In genomic region chr18:46264255-46264654, GRCh38 we compare ENCODE assay signal across 9 cellular contexts.
DNase-seq lines count a peak whose midpoint lies in the region; ATAC-seq and TF ChIP-seq lines count a peak whose summit lies in the region.
"Had no signal": no experiment of that assay in that cellular context is flagged by ENCODE, and none has a peak within 500 bp of the region (broad histone marks: within the 10 kb centered on the region; RNA-seq: fewer than 3 reads in every experiment).

No MANE protein-coding gene starts in this region.

- H3K27me3 Mint-ChIP-seq in activated CD8-positive, alpha-beta memory T cell treated with anti-CD3 and anti-CD28 coated beads, Interleukin-2, amount 10 ng/mL, durations not matched to agents 7 days and 5 days = no peaks in the 10 kb centered on the region
- no peaks in the 10 kb centered on the region for H3K27me3 Mint-ChIP-seq in stimulated activated naive CD8-positive, alpha-beta T cell treated with anti-CD3 and anti-CD28 coated beads, Interleukin-15, Interleukin-2, amounts not matched to agents 100 ng/mL and 50 ng/mL, for 24 hours

- peak; percentile 59 for ATAC-seq in activated CD8-positive, alpha-beta memory T cell treated with anti-CD3 and anti-CD28 coated beads, Interleukin-2, amount 10 ng/mL, durations not matched to agents 7 days and 5 days
- no peak for ATAC-seq in GM21390 (IDR thresholded peaks at IDR 0.05; ENCODE audit: unreplicated experiment)

- peaks cover 52% of the 10 kb centered on the region for H3K4me1 Mint-ChIP-seq in activated CD8-positive, alpha-beta memory T cell treated with anti-CD3 and anti-CD28 coated beads, Interleukin-2, amount 10 ng/mL, durations not matched to agents 7 days and 5 days
- peaks cover 86% of the 10 kb centered on the region for H3K4me1 Mint-ChIP-seq in stimulated activated naive CD8-positive, alpha-beta T cell treated with anti-CD3 and anti-CD28 coated beads, Interleukin-15, Interleukin-2, amounts not matched to agents 100 ng/mL and 50 ng/mL, for 24 hours (ENCODE audit: low read depth)

- no peak for DNase-seq in activated CD8-positive, alpha-beta memory T cell treated with anti-CD3 and anti-CD28 coated beads, Interleukin-2, amount 10 ng/mL, durations not matched to agents 7 days and 5 days
- no peak for DNase-seq in activated CD8-positive, alpha-beta memory T cell treated with anti-CD3 and anti-CD28 coated beads, Interleukin-2, amount 50 U/mL, for 4 hours
- DNase-seq in OCI-M1 (lab: John Stamatoyannopoulos, UW) (peak; percentile 34), fibroblast of villous mesenchyme (ENCODE audit: low read depth) (peak; percentile 68), SK-N-DZ (ENCODE audit: low spot score) (no peak), NCI-H187 (lab: John Stamatoyannopoulos, UW) (no peak)

- TF ChIP-seq CTCF in fibroblast of villous mesenchyme (IDR thresholded peaks at IDR 0.05; ENCODE audit: insufficient read depth, low read depth, low read length) = no peak

- no peaks in the 10 kb centered on the region for H3K9me3 Mint-ChIP-seq in activated CD8-positive, alpha-beta memory T cell treated with anti-CD3 and anti-CD28 coated beads, Interleukin-2, amount 10 ng/mL, durations not matched to agents 7 days and 5 days (ENCODE audit: low read depth)
- no peaks in the 10 kb centered on the region for H3K9me3 Mint-ChIP-seq in stimulated activated naive CD8-positive, alpha-beta T cell treated with anti-CD3 and anti-CD28 coated beads, Interleukin-15, Interleukin-2, amounts not matched to agents 100 ng/mL and 50 ng/mL, for 24 hours

- H3K36me3 Mint-ChIP-seq in activated CD8-positive, alpha-beta memory T cell treated with anti-CD3 and anti-CD28 coated beads, Interleukin-2, amount 10 ng/mL, durations not matched to agents 7 days and 5 days = peaks cover 46% of the 10 kb centered on the region
- H3K36me3 Mint-ChIP-seq in stimulated activated naive CD8-positive, alpha-beta T cell treated with anti-CD3 and anti-CD28 coated beads, Interleukin-15, Interleukin-2, amounts not matched to agents 100 ng/mL and 50 ng/mL, for 24 hours (ENCODE audit: low read depth) = peaks cover 87% of the 10 kb centered on the region

- H3K27ac Mint-ChIP-seq in activated CD8-positive, alpha-beta memory T cell treated with anti-CD3 and anti-CD28 coated beads, Interleukin-2, amount 10 ng/mL, durations not matched to agents 7 days and 5 days = peak overlapping the region; percentile 9
- H3K27ac Mint-ChIP-seq in stimulated activated naive CD8-positive, alpha-beta T cell treated with anti-CD3 and anti-CD28 coated beads, Interleukin-15, Interleukin-2, amounts not matched to agents 100 ng/mL and 50 ng/mL, for 24 hours = peak overlapping the region; percentile 91

- H3K4me3 Mint-ChIP-seq in activated CD8-positive, alpha-beta memory T cell treated with anti-CD3 and anti-CD28 coated beads, Interleukin-2, amount 10 ng/mL, durations not matched to agents 7 days and 5 days = no peak overlapping the region
- H3K4me3 Mint-ChIP-seq in stimulated activated naive CD8-positive, alpha-beta T cell treated with anti-CD3 and anti-CD28 coated beads, Interleukin-15, Interleukin-2, amounts not matched to agents 100 ng/mL and 50 ng/mL, for 24 hours = no peak overlapping the region

- CTCF ChIA-PET in activated CD8-positive, alpha-beta memory T cell treated with anti-CD3 and anti-CD28 coated beads, Interleukin-2, amount 10 ng/mL, durations not matched to agents 7 days and 5 days (lab: Charles Lee) = no interaction called here

- H3K4me3 ChIP-seq in fibroblast of villous mesenchyme (ENCODE audit: low read depth, low read length) = no peak overlapping the region
- H3K4me3 ChIP-seq: BLaER1 had no signal

Comparison
In these comparisons a context has a peak if more than half of its experiments do, and no peak if none do; other contexts are left out.
1. DNase-seq: peak in OCI-M1 (single experiment) and fibroblast of villous mesenchyme (single experiment); none in activated CD8-positive, alpha-beta memory T cell treated with anti-CD3 and anti-CD28 coated beads, Interleukin-2, amount 10 ng/mL, durations not matched to agents 7 days and 5 days (single experiment), activated CD8-positive, alpha-beta memory T cell treated with anti-CD3 and anti-CD28 coated beads, Interleukin-2, amount 50 U/mL, for 4 hours (single experiment), SK-N-DZ (single experiment) and NCI-H187 (0 of 2).